12 cellular contexts compared by ENCODE assay signal in the genomic region with DNA sequence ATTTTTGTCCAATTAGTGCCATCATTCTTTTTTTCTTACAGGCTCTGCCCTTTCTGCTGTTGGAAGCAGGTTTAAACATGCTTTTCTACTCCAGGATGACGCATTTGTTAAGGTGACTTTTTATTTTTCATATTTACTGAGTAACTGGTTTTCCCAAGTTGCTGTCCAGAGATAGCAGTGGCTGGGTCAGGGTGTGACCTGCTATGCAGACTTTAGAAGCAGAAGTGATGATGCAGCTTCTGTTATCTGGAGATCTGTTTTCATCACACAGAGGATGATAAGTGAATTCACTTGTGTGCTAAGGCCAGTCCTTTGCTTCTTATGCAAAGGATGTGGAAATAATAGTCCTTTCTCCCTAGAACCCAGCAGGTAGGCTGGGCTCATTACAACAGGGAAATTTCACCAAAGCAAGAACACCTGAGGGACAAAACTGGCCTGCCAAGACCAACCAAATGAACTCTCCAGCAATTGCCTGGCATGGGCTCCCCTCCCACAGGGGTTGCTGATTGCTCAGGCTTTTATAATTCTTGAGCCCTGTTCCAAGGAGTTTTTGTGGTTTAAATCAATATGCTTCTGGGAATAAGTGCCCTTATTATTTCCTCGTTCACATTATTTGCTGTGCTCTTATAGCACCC.
DNase-seq lines count a peak whose midpoint lies in the region; ATAC-seq and TF ChIP-seq lines count a peak whose summit lies in the region.
"Had no signal": no experiment of that assay in that cellular context is flagged by ENCODE, and none has a peak within 500 bp of the region (broad histone marks: within the 10 kb centered on the region; RNA-seq: fewer than 3 reads in every experiment).

No MANE protein-coding gene starts in this region.

- no peaks in the 10 kb centered on the region for H3K36me3 ChIP-seq in brain microvascular endothelial cell (replicated peaks)

- H3K36me3 Mint-ChIP-seq in mesothelial cell of epicardium: no peaks in the 10 kb centered on the region
- no peaks in the 10 kb centered on the region for H3K36me3 Mint-ChIP-seq in activated naive CD4-positive, alpha-beta T cell treated with anti-CD3 and anti-CD28 coated beads, Interleukin-2, amount 10 ng/mL, durations not matched to agents 7 days and 5 days

- peak; percentile 64 for DNase-seq in GF-D8 (lab: John Stamatoyannopoulos, UW)
- peak; percentile 59 to 87 for DNase-seq in NCI-H2081 (lab: John Stamatoyannopoulos, UW)
- DNase-seq in brain microvascular endothelial cell: peak; percentile 27
- no peak for DNase-seq in mesothelial cell of epicardium (ENCODE audit: low spot score in 2 of 2, unreplicated experiment in 2 of 2)
- DNase-seq in NCI-H82 (lab: John Stamatoyannopoulos, UW): no peak
- no peak for DNase-seq in activated naive CD4-positive, alpha-beta T cell treated with anti-CD3 and anti-CD28 coated beads, Interleukin-2, amount 10 ng/mL, durations not matched to agents 7 days and 5 days
- DNase-seq: activated T-cell treated with anti-CD3 and anti-CD28 coated beads for 4 hours, GOT3, T-helper 17 cell had no signal

- no peak overlapping the region for H3K4me3 Mint-ChIP-seq in mesothelial cell of epicardium
- H3K4me3 Mint-ChIP-seq in activated naive CD4-positive, alpha-beta T cell treated with anti-CD3 and anti-CD28 coated beads, Interleukin-2, amount 10 ng/mL, durations not matched to agents 7 days and 5 days: no peak overlapping the region
- H3K4me3 Mint-ChIP-seq: T-helper 17 cell had no signal

- ATAC-seq in HG03097 (IDR thresholded peaks at IDR 0.05; ENCODE audit: low FRiP score, unreplicated experiment) (no peak), GM21786 (IDR thresholded peaks at IDR 0.05; ENCODE audit: unreplicated experiment) (no peak)
- ATAC-seq: T-helper 17 cell had no signal

- H3K27ac Mint-ChIP-seq in mesothelial cell of epicardium: peak overlapping the region; percentile 25
- no peak overlapping the region for H3K27ac Mint-ChIP-seq in activated naive CD4-positive, alpha-beta T cell treated with anti-CD3 and anti-CD28 coated beads, Interleukin-2, amount 10 ng/mL, durations not matched to agents 7 days and 5 days
- H3K27ac Mint-ChIP-seq: T-helper 17 cell had no signal

- H3K27ac ChIP-seq in brain microvascular endothelial cell: no peak overlapping the region

- no peaks in the 10 kb centered on the region for H3K27me3 Mint-ChIP-seq in mesothelial cell of epicardium (ENCODE audit: low read depth)
- H3K27me3 Mint-ChIP-seq in activated naive CD4-positive, alpha-beta T cell treated with anti-CD3 and anti-CD28 coated beads, Interleukin-2, amount 10 ng/mL, durations not matched to agents 7 days and 5 days: peaks cover 37% of the 10 kb centered on the region

- TF ChIP-seq CTCF in brain microvascular endothelial cell (IDR thresholded peaks at IDR 0.05; ENCODE audit: low read depth, low read length, missing control alignments) (no peak), mesothelial cell of epicardium (IDR thresholded peaks at IDR 0.05; ENCODE audit: unreplicated experiment) (no peak)

- CTCF ChIA-PET in activated naive CD4-positive, alpha-beta T cell treated with anti-CD3 and anti-CD28 coated beads, Interleukin-2, amount 10 ng/mL, durations not matched to agents 7 days and 5 days (lab: Charles Lee): interaction anchor here (2.2 kb wide), 1 partner anchor 230 kb away, joined by 6 read pairs; no protein-coding TSS in a partner anchor

- H3K4me3 ChIP-seq in brain microvascular endothelial cell (ENCODE audit: low read depth, low read length): no peak overlapping the region
- H3K4me3 ChIP-seq: skin epidermis had no signal

- no peaks in the 10 kb centered on the region for H3K9me3 Mint-ChIP-seq in mesothelial cell of epicardium
- no peaks in the 10 kb centered on the region for H3K9me3 Mint-ChIP-seq in activated naive CD4-positive, alpha-beta T cell treated with anti-CD3 and anti-CD28 coated beads, Interleukin-2, amount 10 ng/mL, durations not matched to agents 7 days and 5 days

- peaks cover 9% of the 10 kb centered on the region for H3K4me1 Mint-ChIP-seq in mesothelial cell of epicardium
- peaks cover 9% of the 10 kb centered on the region for H3K4me1 Mint-ChIP-seq in activated naive CD4-positive, alpha-beta T cell treated with anti-CD3 and anti-CD28 coated beads, Interleukin-2, amount 10 ng/mL, durations not matched to agents 7 days and 5 days

- no peaks in the 10 kb centered on the region for H3K27me3 ChIP-seq in brain microvascular endothelial cell (replicated peaks)

- in situ Hi-C loops in brain microvascular endothelial cell (cut with HindIII; ENCODE audit: low pct_ligation_motif_present, low sequenced_read_pairs): no loop called here

Comparison
In these comparisons a context has a peak if more than half of its experiments do, and no peak if none do; other contexts are left out.
1. DNase-seq: peak in GF-D8 (single experiment), NCI-H2081 (2 of 2) and brain microvascular endothelial cell (single experiment); none in mesothelial cell of epicardium (0 of 2), NCI-H82 (single experiment) and activated naive CD4-positive, alpha-beta T cell treated with anti-CD3 and anti-CD28 coated beads, Interleukin-2, amount 10 ng/mL, durations not matched to agents 7 days and 5 days (single experiment).